14 cellular contexts compared by ENCODE assay signal in the genomic region with DNA sequence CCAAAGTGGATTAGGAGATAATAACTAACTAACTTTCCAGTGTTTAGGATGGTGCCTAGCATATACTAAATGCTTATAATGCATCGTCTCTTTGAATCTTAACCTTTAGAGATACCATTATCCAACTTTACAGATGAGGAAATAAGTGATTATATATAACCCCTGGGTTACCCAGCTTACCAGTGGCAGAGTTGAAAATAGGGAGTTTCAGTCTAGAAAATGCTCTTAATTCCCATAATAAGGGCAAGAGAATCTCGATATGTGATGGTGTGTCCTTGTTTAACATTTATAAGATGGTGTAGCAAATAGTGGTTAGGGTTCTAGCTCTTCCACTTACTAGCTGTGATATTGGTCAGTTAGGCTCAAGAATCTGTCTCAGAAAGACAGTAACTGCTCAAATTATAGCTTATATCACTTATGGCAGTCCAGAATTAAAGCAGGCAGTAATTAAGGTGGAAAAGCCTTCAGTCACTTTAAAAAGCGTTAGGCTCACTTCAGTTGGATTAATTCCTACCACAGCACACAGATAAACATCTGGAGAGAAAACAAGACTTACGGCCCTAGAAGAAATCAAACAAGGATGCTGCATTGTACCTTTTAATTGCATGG. TPM values are rescaled to one million over a fixed set of nuclear protein-coding genes. Genes with fewer than 3 reads are reported as not detected.
DNase-seq lines count a peak whose midpoint lies in the region; ATAC-seq, FAIRE-seq and TF ChIP-seq lines count a peak whose summit lies in the region.
"Had no signal": no experiment of that assay in that cellular context is flagged by ENCODE, and none has a peak within 500 bp of the region (broad histone marks: within the 10 kb centered on the region; RNA-seq: fewer than 3 reads in every experiment).

No MANE protein-coding gene starts in this region.

- DNase-seq in T-helper 2 cell treated with Interferon-gamma antibody and Interleukin-4, amounts not matched to agents 5 μg/mL and 100 μg/mL, for 36 hours (ENCODE audit: low spot score), result no peak
- DNase-seq in T-helper 2 cell, result no peak
- no peak for DNase-seq in GM23248
- DNase-seq in K562 (ENCODE audit: extremely low read depth in 1 of 4, low spot score in 3 of 4), result no peak
- no peak for DNase-seq in natural killer cell
- DNase-seq in H7, result no peak
- no peak for DNase-seq in SJCRH30
- DNase-seq in NCI-H1436 (lab: John Stamatoyannopoulos, UW), result no peak
- DNase-seq: activated effector memory CD4-positive, alpha-beta T cell treated with anti-CD3 and anti-CD28 coated beads, Interleukin-2, amount 50 U/mL, for 16 hours; NCI-H1436 treated with DMSO at 0.1 percent for 48 hours; SIG-M5 had no signal

- peaks cover 53% of the 10 kb centered on the region for H3K36me3 ChIP-seq in GM23248 (ENCODE audit: low read depth)
- H3K36me3 ChIP-seq in K562 (ENCODE audit: control insufficient read depth, insufficient read depth, low read length), result peaks cover 51% of the 10 kb centered on the region
- H3K36me3 ChIP-seq in H7 (replicated peaks; ENCODE audit: control insufficient read depth, insufficient read depth, low read length), result peaks cover 37% of the 10 kb centered on the region
- H3K36me3 ChIP-seq in SJCRH30, result peaks cover 48% of the 10 kb centered on the region

- no peaks in the 10 kb centered on the region for H3K27me3 ChIP-seq in GM23248 (replicated peaks; ENCODE audit: insufficient read depth)
- H3K27me3 ChIP-seq in K562 (ENCODE audit: control insufficient read depth in 2 of 2, insufficient read depth in 2 of 2, low read length in 2 of 2), result no peaks in the 10 kb centered on the region
- H3K27me3 ChIP-seq in H7 (ENCODE audit: control insufficient read depth, insufficient read depth, low read length), result no peaks in the 10 kb centered on the region
- H3K27me3 ChIP-seq in SJCRH30, result no peaks in the 10 kb centered on the region

- in situ Hi-C loops in GM23248 (cut with MboI) (no loop called here), K562 (cut with MboI) (no loop called here)

- CTCF ChIA-PET in K562 (lab: Yijun Ruan, JAX; ENCODE audit: low intra/inter-chr PET ratio), result no interaction called here

- H3K4me3 ChIP-seq in GM23248, result no peak overlapping the region
- H3K4me3 ChIP-seq in K562, result no peak overlapping the region
- no peak overlapping the region for H3K4me3 ChIP-seq in H7 (ENCODE audit: insufficient read depth, low read depth, low read length)
- H3K4me3 ChIP-seq in SJCRH30, result no peak overlapping the region

- H3K4me2 ChIP-seq in GM23248 (ENCODE audit: unreplicated experiment), result no peak overlapping the region
- no peak overlapping the region for H3K4me2 ChIP-seq in K562 (ENCODE audit: insufficient read depth, low read length)

- H3K9me2 ChIP-seq in GM23248 (ENCODE audit: insufficient read depth), result no peaks in the 10 kb centered on the region

- TF ChIP-seq POLR2A in K562 (conservative IDR thresholded peaks at IDR 0.05), result no peak

- H3K9me3 Mint-ChIP-seq in T-helper 2 cell treated with Interferon-gamma antibody and Interleukin-4, amounts not matched to agents 5 μg/mL and 100 μg/mL, for 36 hours, result no peaks in the 10 kb centered on the region
- no peaks in the 10 kb centered on the region for H3K9me3 Mint-ChIP-seq in natural killer cell
- H3K9me3 Mint-ChIP-seq: stimulated activated naive CD8-positive, alpha-beta T cell treated with anti-CD3 and anti-CD28 coated beads, Interleukin-15, Interleukin-2, amounts not matched to agents 100 ng/mL and 50 ng/mL, for 24 hours had no signal

- H3K4me1 ChIP-seq in GM23248 (ENCODE audit: insufficient read depth) (peaks cover 19% of the 10 kb centered on the region), K562 (replicated peaks in 1 of 2; ENCODE audit: control insufficient read depth in 2 of 2, insufficient read depth in 2 of 2, low read length in 2 of 2) (peaks cover 3 to 5% of the 10 kb centered on the region in 2 experiments; a peak in 3 of 5 replicates), SJCRH30 (no peaks in the 10 kb centered on the region)

- H3K27me3 Mint-ChIP-seq in T-helper 2 cell treated with Interferon-gamma antibody and Interleukin-4, amounts not matched to agents 5 μg/mL and 100 μg/mL, for 36 hours (ENCODE audit: low read depth), result no peaks in the 10 kb centered on the region
- no peaks in the 10 kb centered on the region for H3K27me3 Mint-ChIP-seq in natural killer cell (ENCODE audit: low read depth in 2 of 2)
- H3K27me3 Mint-ChIP-seq: stimulated activated naive CD8-positive, alpha-beta T cell treated with anti-CD3 and anti-CD28 coated beads, Interleukin-15, Interleukin-2, amounts not matched to agents 100 ng/mL and 50 ng/mL, for 24 hours had no signal

- H4K20me1 ChIP-seq in GM23248 (ENCODE audit: insufficient read depth) (peaks cover 10% of the 10 kb centered on the region; the same call in 1 of the 2 replicates), K562 (replicated peaks; ENCODE audit: control insufficient read depth, insufficient read depth, low read length) (peaks cover 24% of the 10 kb centered on the region)

- H3K27ac Mint-ChIP-seq in T-helper 2 cell treated with Interferon-gamma antibody and Interleukin-4, amounts not matched to agents 5 μg/mL and 100 μg/mL, for 36 hours, result peak overlapping the region; percentile 49
- H3K27ac Mint-ChIP-seq in natural killer cell, result peak overlapping the region; percentile 92 to 96
- H3K27ac Mint-ChIP-seq: stimulated activated naive CD8-positive, alpha-beta T cell treated with anti-CD3 and anti-CD28 coated beads, Interleukin-15, Interleukin-2, amounts not matched to agents 100 ng/mL and 50 ng/mL, for 24 hours had no signal

- peak overlapping the region; percentile 38 for H3K4me3 Mint-ChIP-seq in T-helper 2 cell treated with Interferon-gamma antibody and Interleukin-4, amounts not matched to agents 5 μg/mL and 100 μg/mL, for 36 hours
- peak overlapping the region; percentile 69 for H3K4me3 Mint-ChIP-seq in natural killer cell

- H3K27ac ChIP-seq in GM23248 (peak overlapping the region; percentile 18; the same call in 1 of the 2 replicates), K562 (ENCODE audit: extremely low read depth, low read depth, low read length) (no peak overlapping the region), SJCRH30 (no peak overlapping the region)

- no peak for FAIRE-seq in K562 (lab: Jason Lieb, UNC)
- FAIRE-seq: bronchial epithelial cell, urothelium cell line had no signal

- intact Hi-C loops in K562 (cut with micrococcal nuclease), result loop anchor here (5.0 kb wide), 1 partner anchor 33 kb away; no protein-coding TSS in a partner anchor
- intact Hi-C loops in natural killer cell (cut with micrococcal nuclease), result no loop called here

- TF ChIP-seq CTCF in K562 (IDR thresholded peaks at IDR 0.05 in 2 of 3, conservative IDR thresholded peaks at IDR 0.05 in 1 of 3; ENCODE audit: insufficient read depth in 2 of 3, low read depth in 1 of 3, low read length in 3 of 3) (no peak), natural killer cell (IDR thresholded peaks at IDR 0.05) (no peak)

- BruUV-seq in K562 (replicated peaks; lab: Mats Ljungman, UMichigan), result no TSS peak

- peaks cover 58% of the 10 kb centered on the region for H3K4me1 Mint-ChIP-seq in T-helper 2 cell treated with Interferon-gamma antibody and Interleukin-4, amounts not matched to agents 5 μg/mL and 100 μg/mL, for 36 hours (ENCODE audit: low read depth)
- H3K4me1 Mint-ChIP-seq in natural killer cell, result peaks cover 87 to 92% of the 10 kb centered on the region in 2 donors

- H3K9me3 ChIP-seq in GM23248 (ENCODE audit: low read depth) (no peaks in the 10 kb centered on the region), K562 (replicated peaks; ENCODE audit: control insufficient read depth, insufficient read depth, low read depth, low read length) (no peaks in the 10 kb centered on the region), SJCRH30 (replicated peaks) (no peaks in the 10 kb centered on the region)

- H3K9ac ChIP-seq in GM23248, result no peak overlapping the region
- no peak overlapping the region for H3K9ac ChIP-seq in K562 (ENCODE audit: insufficient read depth in 1 of 2, low read depth in 2 of 2, low read length in 2 of 2)

- peaks cover 86% of the 10 kb centered on the region for H3F3A ChIP-seq in GM23248 (ENCODE audit: insufficient read depth)

- H3K79me2 ChIP-seq in GM23248 (ENCODE audit: insufficient read depth) (peaks cover 46% of the 10 kb centered on the region), K562 (ENCODE audit: control insufficient read depth, insufficient read depth, low read length) (peaks cover 42% of the 10 kb centered on the region)

- no peak for TF ChIP-seq EP300 in K562 (IDR thresholded peaks at IDR 0.05; ENCODE audit: low read length)

- H2AFZ ChIP-seq in GM23248 (no peak overlapping the region), K562 (ENCODE audit: low read depth, low read length) (no peak overlapping the region)

- POLR2A ChIA-PET in K562 (lab: Yijun Ruan, JAX), result interaction anchor here (9.9 kb wide), 1 partner anchor 7 kb away, joined by 109 read pairs; no protein-coding TSS in a partner anchor

- WGBS in GM23248 (ENCODE audit: low coverage in 1 of 2, low lambda C conversion rate in 2 of 2, missing lambda C conversion rate in 2 of 2), 2 experiments, result 78 to 79% methylated on average over 4 of the region's 4 CpGs
- 57% methylated on average over 4 of the region's 4 CpGs for WGBS in K562 (ENCODE audit: insufficient coverage, low coverage, missing lambda C conversion rate)

- peaks cover 4% of the 10 kb centered on the region for H3K9me1 ChIP-seq in K562 (ENCODE audit: control insufficient read depth, insufficient read depth, low read length)

- peak; percentile 20 for ATAC-seq in K562
- ATAC-seq in natural killer cell, result no peak

- peaks cover 69% of the 10 kb centered on the region for H3K36me3 Mint-ChIP-seq in T-helper 2 cell treated with Interferon-gamma antibody and Interleukin-4, amounts not matched to agents 5 μg/mL and 100 μg/mL, for 36 hours (ENCODE audit: low read depth)
- peaks cover 29% of the 10 kb centered on the region for H3K36me3 Mint-ChIP-seq in natural killer cell

- no peak for TF ChIP-seq RAD21 in K562 (CRISPR knock-in tag; conservative IDR thresholded peaks at IDR 0.05 in 1 of 2, IDR thresholded peaks at IDR 0.05 in 1 of 2)

RNA-seq across cellular contexts. Expression of gene XBP1, which starts 6.3 kb away (rescaled TPM):
- total RNA-seq in GM23248 (2014; rRNA removed; shearing (Covaris generic)), result 324 and 350 TPM in 2 replicates
- polyA plus RNA-seq in GM23248 (2016; fragmentation: Nextera tagmentation; extraction: Ambion mirVana) (256 and 258 TPM in 2 replicates), K562 (2011; rRNA removed) (117 and 124 TPM in 2 replicates), K562 (2014; fragmentation: Illumina TruSeq; extraction: Trizol) (95.5 and 115 TPM in 2 replicates), K562 (2014; fragmentation: Nextera tagmentation; extraction: Ambion mirVana) (10 to 100 TPM; 25.0 to 28.6 TPM), K562 (2014; rRNA removed) (81.9 and 96.3 TPM in 2 replicates)
- 104 and 124 TPM in 2 replicates for total RNA-seq in K562 (2011; cell fraction: chromatin; rRNA removed; ENCODE audit: low replicate concordance)
- total RNA-seq in K562 (2011; cell fraction: nucleolus; rRNA removed), result 145 and 151 TPM in 2 replicates
- total RNA-seq in K562 (2011; cell fraction: nucleoplasm; rRNA removed), result 161 and 190 TPM in 2 replicates
- total RNA-seq in K562 (2014; rRNA removed) (218 and 269 TPM in 2 replicates), K562 (2014; rRNA removed; fragmentation: Illumina TruSeq; extraction: Trizol) (94.6 and 107 TPM in 2 replicates), K562 (2015; rRNA removed; fragmentation: Illumina TruSeq; extraction: Trizol) (65.8 and 73.7 TPM in 2 replicates), K562 (2021) (94.6 and 101 TPM in 2 replicates), natural killer cell (100 to 1,000 TPM; 221 to 240 (median 224) TPM)
- 84.6 and 121 TPM in 2 replicates for polyA plus RNA-seq in K562 (2011; cell fraction: cytosol; rRNA removed)
- polyA plus RNA-seq in K562 (2011; cell fraction: nucleus; rRNA removed), result 58.8 and 84.0 TPM in 2 replicates
- polyA plus RNA-seq in K562 (2012), result 63.8 and 159 TPM in 2 replicates
- 144 and 170 TPM in 2 replicates for polyA minus RNA-seq in K562 (2011; rRNA and poly(A)+ RNA removed)
- polyA minus RNA-seq in K562 (2011; cell fraction: cytosol; rRNA and poly(A)+ RNA removed), result 70.3 and 78.3 TPM in 2 replicates
- 35.4 and 52.6 TPM in 2 replicates for polyA minus RNA-seq in K562 (2011; cell fraction: nucleus; rRNA and poly(A)+ RNA removed)
- 146 and 174 TPM in 2 replicates for total RNA-seq in H7 (2014; rRNA removed; shearing (Covaris generic))
- total RNA-seq in SJCRH30 (2014; rRNA removed; shearing (Covaris generic)), result 71.6 and 80.2 TPM in 2 replicates

RNA-seq across cellular contexts. Expression of gene CCDC117, which starts 21.6 kb away (rescaled TPM):
- total RNA-seq in GM23248 (2014; rRNA removed; shearing (Covaris generic)), result 24.2 and 25.2 TPM in 2 replicates
- polyA plus RNA-seq in GM23248 (2016; fragmentation: Nextera tagmentation; extraction: Ambion mirVana) (14.6 and 16.2 TPM in 2 replicates), K562 (2011; rRNA removed) (10.1 and 15.8 TPM in 2 replicates), K562 (2014; fragmentation: Illumina TruSeq; extraction: Trizol) (17.1 and 20.6 TPM in 2 replicates), K562 (2014; fragmentation: Nextera tagmentation; extraction: Ambion mirVana) (1 to 10 TPM; 5.7 to 8.0 TPM), K562 (2014; rRNA removed) (13.1 and 13.4 TPM in 2 replicates)
- 3.9 and 14.9 TPM in 2 replicates for total RNA-seq in K562 (2011; cell fraction: chromatin; rRNA removed; ENCODE audit: low replicate concordance)
- total RNA-seq in K562 (2011; cell fraction: nucleolus; rRNA removed), result 4.5 and 4.7 TPM in 2 replicates
- total RNA-seq in K562 (2011; cell fraction: nucleoplasm; rRNA removed), result 8.1 and 10.8 TPM in 2 replicates
- total RNA-seq in K562 (2014; rRNA removed) (13.1 and 14.9 TPM in 2 replicates), K562 (2014; rRNA removed; fragmentation: Illumina TruSeq; extraction: Trizol) (23.2 and 23.9 TPM in 2 replicates), K562 (2015; rRNA removed; fragmentation: Illumina TruSeq; extraction: Trizol) (22.2 and 23.3 TPM in 2 replicates), K562 (2021) (18.7 and 19.7 TPM in 2 replicates), natural killer cell (10 to 100 TPM; 26.3 to 26.9 (median 26.6) TPM)
- 3.9 and 6.3 TPM in 2 replicates for polyA plus RNA-seq in K562 (2011; cell fraction: cytosol; rRNA removed)
- 1.9 and 3.0 TPM in 2 replicates for polyA plus RNA-seq in K562 (2011; cell fraction: nucleus; rRNA removed)
- polyA plus RNA-seq in K562 (2012), result 9.1 and 14.1 TPM in 2 replicates
- 28.5 and 31.4 TPM in 2 replicates for polyA minus RNA-seq in K562 (2011; rRNA and poly(A)+ RNA removed)
- polyA minus RNA-seq in K562 (2011; cell fraction: cytosol; rRNA and poly(A)+ RNA removed), result 14.0 and 14.9 TPM in 2 replicates
- 1.9 and 4.1 TPM in 2 replicates for polyA minus RNA-seq in K562 (2011; cell fraction: nucleus; rRNA and poly(A)+ RNA removed)
- total RNA-seq in H7 (2014; rRNA removed; shearing (Covaris generic)), result 36.1 and 48.1 TPM in 2 replicates
- 43.9 and 44.7 TPM in 2 replicates for total RNA-seq in SJCRH30 (2014; rRNA removed; shearing (Covaris generic))

RNA-seq across cellular contexts. Expression of gene HSCB, which starts 52.2 kb away (rescaled TPM):
- total RNA-seq in GM23248 (2014; rRNA removed; shearing (Covaris generic)), result 12.0 and 21.1 TPM in 2 replicates
- 23.6 and 25.9 TPM in 2 replicates for polyA plus RNA-seq in GM23248 (2016; fragmentation: Nextera tagmentation; extraction: Ambion mirVana)
- 4.3 and 6.8 TPM in 2 replicates for total RNA-seq in K562 (2011; cell fraction: chromatin; rRNA removed; ENCODE audit: low replicate concordance)
- total RNA-seq in K562 (2011; cell fraction: nucleolus; rRNA removed), result 5.9 and 8.2 TPM in 2 replicates
- total RNA-seq in K562 (2011; cell fraction: nucleoplasm; rRNA removed), result 3.6 and 6.5 TPM in 2 replicates
- 8.3 and 15.0 TPM in 2 replicates for total RNA-seq in K562 (2014; rRNA removed)
- 10.2 and 11.1 TPM in 2 replicates for total RNA-seq in K562 (2014; rRNA removed; fragmentation: Illumina TruSeq; extraction: Trizol)
- total RNA-seq in K562 (2015; rRNA removed; fragmentation: Illumina TruSeq; extraction: Trizol), result 8.7 and 9.0 TPM in 2 replicates
- total RNA-seq in K562 (2021), result 7.7 and 8.4 TPM in 2 replicates
- polyA plus RNA-seq in K562 (2011; rRNA removed), result 8.6 and 12.1 TPM in 2 replicates
- 9.9 and 11.9 TPM in 2 replicates for polyA plus RNA-seq in K562 (2011; cell fraction: cytosol; rRNA removed)
- 2.1 and 3.1 TPM in 2 replicates for polyA plus RNA-seq in K562 (2011; cell fraction: nucleus; rRNA removed)
- 12.0 and 13.1 TPM in 2 replicates for polyA plus RNA-seq in K562 (2012)
- 8.6 and 11.8 TPM in 2 replicates for polyA plus RNA-seq in K562 (2014; fragmentation: Illumina TruSeq; extraction: Trizol)
- 1 to 10 TPM; 2.6 to 4.4 TPM for polyA plus RNA-seq in K562 (2014; fragmentation: Nextera tagmentation; extraction: Ambion mirVana)
- 13.1 and 17.1 TPM in 2 replicates for polyA plus RNA-seq in K562 (2014; rRNA removed)
- polyA minus RNA-seq in K562 (2011; rRNA and poly(A)+ RNA removed), result 2.6 TPM in 2 replicates
- polyA minus RNA-seq in K562 (2011; cell fraction: cytosol; rRNA and poly(A)+ RNA removed), result 1.6 and 5.8 TPM in 2 replicates
- polyA minus RNA-seq in K562 (2011; cell fraction: nucleus; rRNA and poly(A)+ RNA removed), result 3.9 and 4.4 TPM in 2 replicates
- total RNA-seq in natural killer cell, result 10 to 100 TPM; 11.4 to 13.6 (median 12.3) TPM
- 29.9 and 32.2 TPM in 2 replicates for total RNA-seq in H7 (2014; rRNA removed; shearing (Covaris generic))
- total RNA-seq in SJCRH30 (2014; rRNA removed; shearing (Covaris generic)), result 10.0 and 10.3 TPM in 2 replicates

RNA-seq across cellular contexts. Expression of gene CHEK2, which starts 52.5 kb away (rescaled TPM):
- total RNA-seq in GM23248 (2014; rRNA removed; shearing (Covaris generic)), result 12.2 and 22.0 TPM in 2 replicates
- polyA plus RNA-seq in GM23248 (2016; fragmentation: Nextera tagmentation; extraction: Ambion mirVana) (19.3 and 21.8 TPM in 2 replicates), K562 (2011; rRNA removed) (56.5 and 68.7 TPM in 2 replicates), K562 (2014; fragmentation: Illumina TruSeq; extraction: Trizol) (56.5 and 66.9 TPM in 2 replicates), K562 (2014; fragmentation: Nextera tagmentation; extraction: Ambion mirVana) (100 to 1,000 TPM in 1 of 2 experiments, 10 to 100 TPM in 1; 70.9 to 102 TPM), K562 (2014; rRNA removed) (49.0 and 57.2 TPM in 2 replicates)
- 40.3 and 69.8 TPM in 2 replicates for total RNA-seq in K562 (2011; cell fraction: chromatin; rRNA removed; ENCODE audit: low replicate concordance)
- total RNA-seq in K562 (2011; cell fraction: nucleolus; rRNA removed), result 22.1 and 27.2 TPM in 2 replicates
- 29.2 and 30.4 TPM in 2 replicates for total RNA-seq in K562 (2011; cell fraction: nucleoplasm; rRNA removed)
- total RNA-seq in K562 (2014; rRNA removed) (28.7 and 28.8 TPM in 2 replicates), K562 (2014; rRNA removed; fragmentation: Illumina TruSeq; extraction: Trizol) (55.2 and 58.0 TPM in 2 replicates), K562 (2015; rRNA removed; fragmentation: Illumina TruSeq; extraction: Trizol) (46.5 and 47.8 TPM in 2 replicates), K562 (2021) (44.2 and 55.9 TPM in 2 replicates), natural killer cell (10 to 100 TPM; 10.4 to 11.8 (median 11.4) TPM)
- 73.8 and 80.3 TPM in 2 replicates for polyA plus RNA-seq in K562 (2011; cell fraction: cytosol; rRNA removed)
- polyA plus RNA-seq in K562 (2011; cell fraction: nucleus; rRNA removed), result 30.5 and 31.0 TPM in 2 replicates
- 37.5 and 40.3 TPM in 2 replicates for polyA plus RNA-seq in K562 (2012)
- 31.1 and 38.8 TPM in 2 replicates for polyA minus RNA-seq in K562 (2011; rRNA and poly(A)+ RNA removed)
- 36.7 and 46.4 TPM in 2 replicates for polyA minus RNA-seq in K562 (2011; cell fraction: cytosol; rRNA and poly(A)+ RNA removed)
- 16.7 and 26.4 TPM in 2 replicates for polyA minus RNA-seq in K562 (2011; cell fraction: nucleus; rRNA and poly(A)+ RNA removed)
- total RNA-seq in H7 (2014; rRNA removed; shearing (Covaris generic)), result 87.5 and 128 TPM in 2 replicates
- total RNA-seq in SJCRH30 (2014; rRNA removed; shearing (Covaris generic)), result 37.4 and 43.2 TPM in 2 replicates
